8 cellular contexts compared by ENCODE assay signal in the genomic region with DNA sequence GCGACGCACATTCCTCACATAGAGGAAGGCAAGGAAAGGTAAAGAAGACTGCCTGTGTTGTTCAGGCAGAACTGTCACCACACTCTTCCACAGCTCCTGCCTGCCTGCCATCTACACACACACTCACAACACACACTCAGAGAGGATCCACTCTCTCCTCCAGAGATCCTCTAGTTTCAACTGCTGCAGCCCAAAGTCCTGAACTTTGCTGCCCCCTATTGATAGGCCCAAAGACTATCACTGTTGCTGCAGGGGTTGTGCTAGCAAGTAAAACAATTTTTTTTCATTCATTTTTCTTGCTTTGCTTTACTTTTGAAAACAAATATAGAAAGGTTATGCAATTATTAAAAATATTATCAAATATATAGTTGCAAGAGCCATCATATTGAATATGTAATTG. TPM values are rescaled to one million over a fixed set of nuclear protein-coding genes. Genes with fewer than 3 reads are reported as not detected.
DNase-seq lines count a peak whose midpoint lies in the region; ATAC-seq and TF ChIP-seq lines count a peak whose summit lies in the region.

No MANE protein-coding gene starts in this region.

- ATAC-seq in activated naive CD4-positive, alpha-beta T cell treated with anti-CD3 and anti-CD28 coated beads, Interleukin-2, amount 50 U/mL, for 72 hours, result peak; percentile 57 to 76
- peak; percentile 70 for ATAC-seq in stimulated activated naive CD8-positive, alpha-beta T cell treated with anti-CD3 and anti-CD28 coated beads, Interleukin-15, Interleukin-2, amounts not matched to agents 100 U/mL and 50 U/mL, for 24 hours
- ATAC-seq in stimulated activated memory B cell treated with anti-CD40 and anti-IgM and Interleukin-4, amounts not matched to agents 10 μg/mL and 1 μg/mL and 100 μg/mL, for 72 hours, result no peak
- no peak for ATAC-seq in GM18873 (IDR thresholded peaks at IDR 0.05; ENCODE audit: low FRiP score, unreplicated experiment)

- TF ChIP-seq CTCF in hepatocyte (IDR thresholded peaks at IDR 0.05; ENCODE audit: poor library complexity), result peak; percentile 58

- H3K27ac Mint-ChIP-seq in activated naive CD4-positive, alpha-beta T cell treated with anti-CD3 and anti-CD28 coated beads, Interleukin-2, amount 50 U/mL, for 72 hours, result no peak overlapping the region
- no peak overlapping the region for H3K27ac Mint-ChIP-seq in stimulated activated memory B cell treated with anti-CD40 and anti-IgM and Interleukin-4, amounts not matched to agents 10 μg/mL and 1 μg/mL and 100 μg/mL, for 72 hours

- in situ Hi-C loops in GM23248 (cut with MboI), result no loop called here

- peaks cover 8% of the 10 kb centered on the region for H3K27me3 Mint-ChIP-seq in stimulated activated memory B cell treated with anti-CD40 and anti-IgM and Interleukin-4, amounts not matched to agents 10 μg/mL and 1 μg/mL and 100 μg/mL, for 72 hours

- H2AFZ ChIP-seq in GM23248 (no peak overlapping the region), hepatocyte (no peak overlapping the region)

- peaks cover 12% of the 10 kb centered on the region for H3K4me1 Mint-ChIP-seq in stimulated activated memory B cell treated with anti-CD40 and anti-IgM and Interleukin-4, amounts not matched to agents 10 μg/mL and 1 μg/mL and 100 μg/mL, for 72 hours

- no peak overlapping the region for H3K4me3 Mint-ChIP-seq in stimulated activated memory B cell treated with anti-CD40 and anti-IgM and Interleukin-4, amounts not matched to agents 10 μg/mL and 1 μg/mL and 100 μg/mL, for 72 hours

- no peak overlapping the region for H3K4me2 ChIP-seq in GM23248 (ENCODE audit: unreplicated experiment)
- H3K4me2 ChIP-seq in hepatocyte, result no peak overlapping the region

- H3K79me2 ChIP-seq in GM23248 (ENCODE audit: insufficient read depth) (no peaks in the 10 kb centered on the region), hepatocyte (no peaks in the 10 kb centered on the region)

- H3K4me1 ChIP-seq in GM23248 (ENCODE audit: insufficient read depth) (no peaks in the 10 kb centered on the region), hepatocyte (ENCODE audit: insufficient read depth) (no peaks in the 10 kb centered on the region)

- WGBS in GM23248 (ENCODE audit: low coverage in 1 of 2, low lambda C conversion rate in 2 of 2, missing lambda C conversion rate in 2 of 2), 2 experiments, result 100% methylated on average over 2 of the region's 2 CpGs
- WGBS in hepatocyte (ENCODE audit: low lambda C conversion rate, missing lambda C conversion rate), result 100% methylated on average over 2 of the region's 2 CpGs

- H4K20me1 ChIP-seq in GM23248 (ENCODE audit: insufficient read depth) (no peaks in the 10 kb centered on the region), hepatocyte (ENCODE audit: insufficient read depth, poor library complexity, severe bottlenecking) (no peaks in the 10 kb centered on the region)

- no peaks in the 10 kb centered on the region for H3K27me3 ChIP-seq in GM23248 (replicated peaks; ENCODE audit: insufficient read depth)
- no peaks in the 10 kb centered on the region for H3K27me3 ChIP-seq in hepatocyte

- peaks cover 0 to 10% of the 10 kb centered on the region in 2 donors for H3K36me3 Mint-ChIP-seq in activated naive CD4-positive, alpha-beta T cell treated with anti-CD3 and anti-CD28 coated beads, Interleukin-2, amount 50 U/mL, for 72 hours
- peaks cover 31% of the 10 kb centered on the region for H3K36me3 Mint-ChIP-seq in stimulated activated memory B cell treated with anti-CD40 and anti-IgM and Interleukin-4, amounts not matched to agents 10 μg/mL and 1 μg/mL and 100 μg/mL, for 72 hours

- H3K4me3 ChIP-seq in GM23248 (no peak overlapping the region), hepatocyte (no peak overlapping the region)

- peak; percentile 30 for DNase-seq in COR-L47 (lab: John Stamatoyannopoulos, UW)
- peak; percentile 49 for DNase-seq in GM23248
- DNase-seq in NCI-H2227 (lab: John Stamatoyannopoulos, UW; ENCODE audit: unreplicated experiment), result peak; percentile 47
- no peak for DNase-seq in activated naive CD4-positive, alpha-beta T cell treated with anti-CD3 and anti-CD28 coated beads, Interleukin-2, amount 50 U/mL, for 72 hours (ENCODE audit: low spot score in 2 of 2)
- peak; percentile 68 for DNase-seq in hepatocyte (ENCODE audit: low spot score)
- DNase-seq in stimulated activated naive CD8-positive, alpha-beta T cell treated with anti-CD3 and anti-CD28 coated beads, Interleukin-15, Interleukin-2, amounts not matched to agents 100 U/mL and 50 U/mL, for 24 hours, result peak; percentile 17

- no peak overlapping the region for H3K27ac ChIP-seq in GM23248
- H3K27ac ChIP-seq in hepatocyte, result no peak overlapping the region

- no peaks in the 10 kb centered on the region for H3K9me2 ChIP-seq in GM23248 (ENCODE audit: insufficient read depth)
- no peaks in the 10 kb centered on the region for H3K9me2 ChIP-seq in hepatocyte (replicated peaks; ENCODE audit: insufficient read depth)

- H3K9me3 ChIP-seq in GM23248 (ENCODE audit: low read depth) (no peaks in the 10 kb centered on the region), hepatocyte (ENCODE audit: low read depth) (no peaks in the 10 kb centered on the region)

- peaks cover 5 to 11% of the 10 kb centered on the region in 2 donors for H3K9me3 Mint-ChIP-seq in activated naive CD4-positive, alpha-beta T cell treated with anti-CD3 and anti-CD28 coated beads, Interleukin-2, amount 50 U/mL, for 72 hours
- peaks cover 3% of the 10 kb centered on the region for H3K9me3 Mint-ChIP-seq in stimulated activated memory B cell treated with anti-CD40 and anti-IgM and Interleukin-4, amounts not matched to agents 10 μg/mL and 1 μg/mL and 100 μg/mL, for 72 hours

- H3K36me3 ChIP-seq in GM23248 (ENCODE audit: low read depth), result peaks cover 30% of the 10 kb centered on the region
- no peaks in the 10 kb centered on the region for H3K36me3 ChIP-seq in hepatocyte (replicated peaks; ENCODE audit: insufficient read depth, low read depth)

- no peak overlapping the region for H3K9ac ChIP-seq in GM23248

- H3F3A ChIP-seq in GM23248 (ENCODE audit: insufficient read depth), result no peaks in the 10 kb centered on the region

RNA-seq across cellular contexts. Expression of a gene that starts 5.9 kb away (rescaled TPM):
- total RNA-seq in GM23248 (2014; rRNA removed; shearing (Covaris generic)), result 0.32 TPM in 1 of 2 replicates, not detected in the other
- 0.10 and 0.19 TPM in 2 replicates for polyA plus RNA-seq in GM23248 (2016; fragmentation: Nextera tagmentation; extraction: Ambion mirVana)
- total RNA-seq in activated naive CD4-positive, alpha-beta T cell treated with anti-CD3 and anti-CD28 coated beads, Interleukin-2, amount 50 U/mL, for 72 hours, result not detected
- total RNA-seq in hepatocyte, result 0.08 and 0.30 TPM in 2 replicates
- 1.0 and 1.7 TPM in 2 replicates for polyA plus RNA-seq in hepatocyte

RNA-seq across cellular contexts. Expression of a gene that starts 12.0 kb away (rescaled TPM):
- 9.3 and 23.9 TPM in 2 replicates for total RNA-seq in GM23248 (2014; rRNA removed; shearing (Covaris generic))
- 9.1 and 10.6 TPM in 2 replicates for polyA plus RNA-seq in GM23248 (2016; fragmentation: Nextera tagmentation; extraction: Ambion mirVana)
- 1 to 10 TPM; 5.3 to 8.3 TPM for total RNA-seq in activated naive CD4-positive, alpha-beta T cell treated with anti-CD3 and anti-CD28 coated beads, Interleukin-2, amount 50 U/mL, for 72 hours
- total RNA-seq in hepatocyte, result 15.2 and 22.4 TPM in 2 replicates
- 8.0 and 14.7 TPM in 2 replicates for polyA plus RNA-seq in hepatocyte

RNA-seq across cellular contexts. Expression of a gene that starts 12.1 kb away (rescaled TPM):
- 29.3 and 44.0 TPM in 2 replicates for total RNA-seq in GM23248 (2014; rRNA removed; shearing (Covaris generic))
- polyA plus RNA-seq in GM23248 (2016; fragmentation: Nextera tagmentation; extraction: Ambion mirVana) (27.4 and 27.6 TPM in 2 replicates), hepatocyte (18.0 and 24.8 TPM in 2 replicates)
- 10 to 100 TPM; 24.5 to 42.9 TPM for total RNA-seq in activated naive CD4-positive, alpha-beta T cell treated with anti-CD3 and anti-CD28 coated beads, Interleukin-2, amount 50 U/mL, for 72 hours
- 28.0 and 29.9 TPM in 2 replicates for total RNA-seq in hepatocyte

Comparison
In these comparisons a context has a peak if more than half of its experiments do, and no peak if none do; other contexts are left out.
1. DNase-seq: peak in COR-L47 (single experiment), GM23248 (single experiment), NCI-H2227 (single experiment), hepatocyte (single experiment) and stimulated activated naive CD8-positive, alpha-beta T cell treated with anti-CD3 and anti-CD28 coated beads, Interleukin-15, Interleukin-2, amounts not matched to agents 100 U/mL and 50 U/mL, for 24 hours (single experiment); none in activated naive CD4-positive, alpha-beta T cell treated with anti-CD3 and anti-CD28 coated beads, Interleukin-2, amount 50 U/mL, for 72 hours (0 of 2).
2. ATAC-seq: peak in activated naive CD4-positive, alpha-beta T cell treated with anti-CD3 and anti-CD28 coated beads, Interleukin-2, amount 50 U/mL, for 72 hours (2 of 2) and stimulated activated naive CD8-positive, alpha-beta T cell treated with anti-CD3 and anti-CD28 coated beads, Interleukin-15, Interleukin-2, amounts not matched to agents 100 U/mL and 50 U/mL, for 24 hours (single experiment); none in stimulated activated memory B cell treated with anti-CD40 and anti-IgM and Interleukin-4, amounts not matched to agents 10 μg/mL and 1 μg/mL and 100 μg/mL, for 72 hours (single experiment) and GM18873 (single experiment).